Comparison of ENCODE assay signal across 1 cellular context in the genomic region with DNA sequence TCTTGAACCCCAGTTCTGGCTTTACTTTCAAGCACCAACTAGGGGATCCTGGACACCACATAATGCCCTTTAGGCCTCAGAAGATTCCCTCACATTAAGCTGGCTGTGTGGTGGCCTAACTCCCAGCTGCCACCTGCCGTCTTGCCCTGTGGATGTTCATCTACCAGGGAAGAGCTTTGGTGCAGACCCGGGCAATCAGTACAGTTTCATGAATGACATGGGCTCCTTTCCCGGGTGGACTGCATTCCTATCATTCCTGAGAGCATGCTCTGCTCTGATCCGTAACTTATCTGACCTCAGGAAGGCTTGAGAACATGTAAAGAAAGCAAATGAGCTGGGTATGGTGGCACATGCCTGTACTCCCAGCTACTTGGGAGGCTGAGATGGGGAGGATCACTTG.
TF ChIP-seq lines count a peak whose summit lies in the region.

No MANE protein-coding gene starts in this region.

TF ChIP-seq in WTC11, 78 proteins besides CTCF, POLR2A, EP300 and RAD21 (continued from another document):
- TF ChIP-seq, protein P1, sequence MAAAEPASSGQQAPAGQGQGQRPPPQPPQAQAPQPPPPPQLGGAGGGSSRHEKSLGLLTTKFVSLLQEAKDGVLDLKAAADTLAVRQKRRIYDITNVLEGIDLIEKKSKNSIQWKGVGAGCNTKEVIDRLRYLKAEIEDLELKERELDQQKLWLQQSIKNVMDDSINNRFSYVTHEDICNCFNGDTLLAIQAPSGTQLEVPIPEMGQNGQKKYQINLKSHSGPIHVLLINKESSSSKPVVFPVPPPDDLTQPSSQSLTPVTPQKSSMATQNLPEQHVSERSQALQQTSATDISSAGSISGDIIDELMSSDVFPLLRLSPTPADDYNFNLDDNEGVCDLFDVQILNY (CRISPR knock-in tag; IDR thresholded peaks at IDR 0.05): no peak
- TF ChIP-seq, protein P2, sequence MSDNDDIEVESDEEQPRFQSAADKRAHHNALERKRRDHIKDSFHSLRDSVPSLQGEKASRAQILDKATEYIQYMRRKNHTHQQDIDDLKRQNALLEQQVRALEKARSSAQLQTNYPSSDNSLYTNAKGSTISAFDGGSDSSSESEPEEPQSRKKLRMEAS (CRISPR knock-in tag; IDR thresholded peaks at IDR 0.05): no peak
- no peak for TF ChIP-seq TP53 (CRISPR knock-in tag; IDR thresholded peaks at IDR 0.05)
